ENCODE assay signal across 19 cellular contexts in the genomic region with DNA sequence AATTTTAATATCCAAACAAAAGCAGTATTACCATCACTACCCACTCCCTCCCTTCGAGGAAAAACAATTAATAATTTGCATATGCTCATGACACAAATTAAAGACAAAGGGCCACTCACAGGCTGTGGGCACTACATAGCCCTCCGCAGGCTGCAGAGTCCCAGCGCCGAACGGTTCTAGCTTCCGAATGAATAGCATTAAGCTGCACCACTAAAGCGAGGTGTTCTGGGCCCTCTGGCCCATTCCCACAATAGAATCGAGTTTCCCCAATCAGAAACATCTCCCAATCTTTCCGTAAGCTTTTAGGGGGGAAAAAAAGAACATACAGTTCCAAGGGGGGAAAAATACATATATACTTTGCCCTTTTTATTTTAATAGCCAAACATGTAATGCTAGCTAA. TPM values are rescaled to one million over a fixed set of nuclear protein-coding genes. Genes with fewer than 3 reads are reported as not detected.
DNase-seq lines count a peak whose midpoint lies in the region; ATAC-seq and TF ChIP-seq lines count a peak whose summit lies in the region.
"Had no signal": no experiment of that assay in that cellular context is flagged by ENCODE, and none has a peak within 500 bp of the region (broad histone marks: within the 10 kb centered on the region; RNA-seq: fewer than 3 reads in every experiment).

No MANE protein-coding gene starts in this region.

- TF ChIP-seq CTCF in GM23338 (conservative IDR thresholded peaks at IDR 0.05; ENCODE audit: low read depth in 2 of 2) (no peak), glutamatergic neuron (IDR thresholded peaks at IDR 0.05; ENCODE audit: partially characterized antibody, unreplicated experiment) (no peak)

- no peak overlapping the region for H3K4me3 ChIP-seq in GM23338
- H3K4me3 ChIP-seq: HAP-1 had no signal

- H3K36me3 Mint-ChIP-seq in GM23338 (ENCODE audit: low read depth) (no peaks in the 10 kb centered on the region), glutamatergic neuron (ENCODE audit: unreplicated experiment) (no peaks in the 10 kb centered on the region)
- no peaks in the 10 kb centered on the region for H3K36me3 Mint-ChIP-seq in activated T-cell treated with anti-CD3 and anti-CD28 coated beads, Interleukin-2, amount 50 U/mL, for 72 hours (ENCODE audit: insufficient read depth in 2 of 2)
- H3K36me3 Mint-ChIP-seq: CD14-positive monocyte; CD8-positive, alpha-beta T cell had no signal

- H3K4me3 Mint-ChIP-seq in GM23338 (peak overlapping the region; percentile 43), glutamatergic neuron (ENCODE audit: unreplicated experiment) (no peak overlapping the region)
- H3K4me3 Mint-ChIP-seq in activated T-cell treated with anti-CD3 and anti-CD28 coated beads, Interleukin-2, amount 50 U/mL, for 72 hours = no peak overlapping the region
- H3K4me3 Mint-ChIP-seq: CD8-positive, alpha-beta T cell; IgD-negative memory B cell had no signal

- peaks cover 53% of the 10 kb centered on the region for H3K4me1 Mint-ChIP-seq in GM23338
- peaks cover 4% of the 10 kb centered on the region for H3K4me1 Mint-ChIP-seq in glutamatergic neuron (ENCODE audit: low read depth, unreplicated experiment)
- peaks cover 20% of the 10 kb centered on the region for H3K4me1 Mint-ChIP-seq in activated T-cell treated with anti-CD3 and anti-CD28 coated beads, Interleukin-2, amount 50 U/mL, for 72 hours (ENCODE audit: low read depth)

- no peaks in the 10 kb centered on the region for H3K79me2 ChIP-seq in GM23338 (replicated peaks; ENCODE audit: insufficient read depth)

- no peaks in the 10 kb centered on the region for H3K9me2 ChIP-seq in GM23338 (ENCODE audit: insufficient read depth)

- no peak overlapping the region for H2AFZ ChIP-seq in GM23338

- H3K27ac Mint-ChIP-seq in GM23338 (no peak overlapping the region), glutamatergic neuron (ENCODE audit: unreplicated experiment) (no peak overlapping the region)
- H3K27ac Mint-ChIP-seq in activated T-cell treated with anti-CD3 and anti-CD28 coated beads, Interleukin-2, amount 50 U/mL, for 72 hours = no peak overlapping the region
- H3K27ac Mint-ChIP-seq: CD14-positive monocyte; CD8-positive, alpha-beta T cell; IgD-negative memory B cell had no signal

- in situ Hi-C loops in G401 (cut with HindIII; ENCODE audit: low sequenced_read_pairs) = no loop called here

- peaks cover 66% of the 10 kb centered on the region for H3K4me1 ChIP-seq in GM23338 (ENCODE audit: insufficient read depth)

- DNase-seq in GM23338 (ENCODE audit: low spot score) = peak; percentile 81
- peak; percentile 59 to 67 for DNase-seq in NCI-H526 (lab: John Stamatoyannopoulos, UW)
- peak; percentile 39 for DNase-seq in glutamatergic neuron
- DNase-seq in retina = peak; percentile 80
- DNase-seq in G401 (ENCODE audit: low spot score) = no peak
- DNase-seq in DMS153 treated with DMSO at 0.1 percent for 48 hours (lab: John Stamatoyannopoulos, UW; ENCODE audit: unreplicated experiment) = no peak
- DNase-seq in activated T-cell treated with anti-CD3 and anti-CD28 coated beads, Interleukin-2, amount 50 U/mL, for 72 hours = no peak
- no peak for DNase-seq in medulla oblongata (ENCODE audit: extremely low spot score)
- DNase-seq: CD8-positive, alpha-beta T cell; COR-L47; DMS153; DND-41; GF-D8 had no signal

- no peaks in the 10 kb centered on the region for H4K20me1 ChIP-seq in GM23338 (replicated peaks; ENCODE audit: insufficient read depth)

- no peak overlapping the region for H3K27ac ChIP-seq in GM23338 (ENCODE audit: low read depth)
- H3K27ac ChIP-seq: 22Rv1 had no signal

- H3K27me3 ChIP-seq in GM23338 (ENCODE audit: insufficient read depth) = peaks cover 97% of the 10 kb centered on the region

- no peaks in the 10 kb centered on the region; the same call in 1 of the 3 replicates for H3K9me3 Mint-ChIP-seq in GM23338
- peaks cover 16% of the 10 kb centered on the region for H3K9me3 Mint-ChIP-seq in glutamatergic neuron (ENCODE audit: unreplicated experiment)
- H3K9me3 Mint-ChIP-seq in activated T-cell treated with anti-CD3 and anti-CD28 coated beads, Interleukin-2, amount 50 U/mL, for 72 hours = no peaks in the 10 kb centered on the region
- H3K9me3 Mint-ChIP-seq: CD8-positive, alpha-beta T cell had no signal

- peak; percentile 27 for ATAC-seq in GM23338
- no peak for ATAC-seq in activated T-cell treated with anti-CD3 and anti-CD28 coated beads, Interleukin-2, amount 50 U/mL, for 72 hours (replicated peaks in 1 of 2)
- ATAC-seq: CD8-positive, alpha-beta T cell had no signal

- H3K4me2 ChIP-seq in GM23338 = peak overlapping the region; percentile 94

- peaks cover 25% of the 10 kb centered on the region for H3F3A ChIP-seq in GM23338 (replicated peaks; ENCODE audit: low read depth)

- H3K27me3 Mint-ChIP-seq in GM23338 (ENCODE audit: insufficient read depth, low read depth, poor library complexity) = peaks cover 89% of the 10 kb centered on the region
- peaks cover 43% of the 10 kb centered on the region for H3K27me3 Mint-ChIP-seq in glutamatergic neuron (ENCODE audit: unreplicated experiment)
- H3K27me3 Mint-ChIP-seq in activated T-cell treated with anti-CD3 and anti-CD28 coated beads, Interleukin-2, amount 50 U/mL, for 72 hours (ENCODE audit: low read depth) = peaks cover 85% of the 10 kb centered on the region

- no peaks in the 10 kb centered on the region for H3K36me3 ChIP-seq in GM23338 (ENCODE audit: insufficient read depth)
- H3K36me3 ChIP-seq: HAP-1 had no signal

TF ChIP-seq in GM23338, 12 proteins besides CTCF, POLR2A, EP300 and RAD21:
- TF ChIP-seq NANOG (IDR thresholded peaks at IDR 0.05; ENCODE audit: borderline replicate concordance) (peak; percentile 39; the same call in 1 of the 2 replicates), POLR2AphosphoS5 (IDR thresholded peaks at IDR 0.05; ENCODE audit: low read depth) (no peak), EZH2 (IDR thresholded peaks at IDR 0.05; ENCODE audit: low read depth, unreplicated experiment) (peak; percentile 57), STAT1 (IDR thresholded peaks at IDR 0.05; ENCODE audit: unreplicated experiment) (no peak)

RNA-seq across cellular contexts. Expression of a gene that starts 14.5 kb away (rescaled TPM):
- 0.28 TPM in 1 of 2 replicates, not detected in the other for total RNA-seq in GM23338 (2014; rRNA removed; shearing (Covaris generic))
- 0.21 and 0.37 TPM in 2 replicates for polyA plus RNA-seq in GM23338 (2016; fragmentation: Nextera tagmentation; extraction: Ambion mirVana)
- total RNA-seq in glutamatergic neuron (ENCODE audit: unreplicated experiment) = 0.86 TPM
- not detected in 2 replicates for total RNA-seq in G401 (2014; rRNA removed; shearing (Covaris generic))
- not detected for total RNA-seq in activated T-cell treated with anti-CD3 and anti-CD28 coated beads, Interleukin-2, amount 50 U/mL, for 72 hours
- total RNA-seq: HT-29 had no signal
- polyA plus RNA-seq: BJ, CD14-positive monocyte, IgD-negative memory B cell had no signal

Comparison
In these comparisons a context has a peak if more than half of its experiments do, and no peak if none do; other contexts are left out.
1. DNase-seq: peak in GM23338 (single experiment), NCI-H526 (2 of 2), glutamatergic neuron (single experiment) and retina (single experiment); none in G401 (single experiment), DMS153 treated with DMSO at 0.1 percent for 48 hours (single experiment), activated T-cell treated with anti-CD3 and anti-CD28 coated beads, Interleukin-2, amount 50 U/mL, for 72 hours (0 of 2) and medulla oblongata (single experiment).